In genomic region chr3:56958879-56959607, GRCh38 we compare ENCODE assay signal across 26 cellular contexts.
"Had no signal": no experiment of that assay in that cellular context is flagged by ENCODE, and none has a peak within 500 bp of the region (broad histone marks: within the 10 kb centered on the region; RNA-seq: fewer than 3 reads in every experiment).

No MANE protein-coding gene starts in this region.

- H3K36me3 ChIP-seq: adrenal gland, breast epithelium, WERI-Rb-1 had no signal

- H3K36me3 Mint-ChIP-seq: activated naive CD4-positive, alpha-beta T cell treated with anti-CD3 and anti-CD28 coated beads, Interleukin-2, amount 50 U/mL, for 72 hours had no signal

- H3K9me3 ChIP-seq: adrenal gland, body of pancreas, breast epithelium had no signal

- H3K27me3 ChIP-seq: adrenal gland, body of pancreas, breast epithelium had no signal

- FAIRE-seq: astrocyte had no signal

- H3K9me3 Mint-ChIP-seq: activated CD4-positive, alpha-beta T cell treated with anti-CD3 and anti-CD28 coated beads, Interleukin-2, amount 10 ng/mL, durations not matched to agents 24 days and 14 days; activated CD8-positive, alpha-beta T cell treated with anti-CD3 and anti-CD28 coated beads for 36 hours; activated naive CD4-positive, alpha-beta T cell treated with anti-CD3 and anti-CD28 coated beads for 36 hours; activated naive CD4-positive, alpha-beta T cell treated with anti-CD3 and anti-CD28 coated beads, Interleukin-2, amount 50 U/mL, for 72 hours; activated T-cell treated with anti-CD3 and anti-CD28 coated beads, Interleukin-2, amount 50 U/mL, for 4 hours; activated T-helper 1 cell treated with anti-CD3 and anti-CD28 coated beads, Interleukin-12 subunit alpha, Interleukin-12 subunit beta, Interleukin-2, Interleukin-4 antibody, amounts not matched to agents 30 ng/mL and 10 ng/mL and 1 ng/mL, durations not matched to agents 14 hours and 24 hours and 36 hours had no signal

- H3K27ac Mint-ChIP-seq: activated CD4-positive, alpha-beta T cell treated with anti-CD3 and anti-CD28 coated beads, Interleukin-2, amount 10 ng/mL, durations not matched to agents 24 days and 14 days; activated CD8-positive, alpha-beta T cell treated with anti-CD3 and anti-CD28 coated beads for 36 hours; activated naive CD4-positive, alpha-beta T cell treated with anti-CD3 and anti-CD28 coated beads for 36 hours; activated naive CD4-positive, alpha-beta T cell treated with anti-CD3 and anti-CD28 coated beads, Interleukin-2, amount 50 U/mL, for 72 hours; activated T-helper 1 cell treated with anti-CD3 and anti-CD28 coated beads, Interleukin-12 subunit alpha, Interleukin-12 subunit beta, Interleukin-2, Interleukin-4 antibody, amounts not matched to agents 30 ng/mL and 10 ng/mL and 1 ng/mL, durations not matched to agents 14 hours and 24 hours and 36 hours had no signal

- H3K27ac ChIP-seq: adrenal gland, body of pancreas, breast epithelium, WERI-Rb-1 had no signal

- H3K27me3 Mint-ChIP-seq: activated CD4-positive, alpha-beta T cell treated with anti-CD3 and anti-CD28 coated beads, Interleukin-2, amount 10 ng/mL, durations not matched to agents 24 days and 14 days; activated CD8-positive, alpha-beta T cell treated with anti-CD3 and anti-CD28 coated beads for 36 hours had no signal

- H3K4me3 Mint-ChIP-seq: activated CD4-positive, alpha-beta T cell treated with anti-CD3 and anti-CD28 coated beads, Interleukin-2, amount 10 ng/mL, durations not matched to agents 24 days and 14 days; activated CD8-positive, alpha-beta T cell treated with anti-CD3 and anti-CD28 coated beads for 36 hours; activated naive CD4-positive, alpha-beta T cell treated with anti-CD3 and anti-CD28 coated beads for 36 hours; activated T-cell treated with anti-CD3 and anti-CD28 coated beads, Interleukin-2, amount 50 U/mL, for 4 hours; activated T-helper 1 cell treated with anti-CD3 and anti-CD28 coated beads, Interleukin-12 subunit alpha, Interleukin-12 subunit beta, Interleukin-2, Interleukin-4 antibody, amounts not matched to agents 30 ng/mL and 10 ng/mL and 1 ng/mL, durations not matched to agents 14 hours and 24 hours and 36 hours had no signal

- H3K4me3 ChIP-seq: adrenal gland, body of pancreas, breast epithelium had no signal

- DNase-seq: activated CD4-positive, alpha-beta T cell treated with anti-CD3 and anti-CD28 coated beads, Interleukin-2, amount 10 ng/mL, durations not matched to agents 24 days and 14 days; activated CD4-positive, alpha-beta T cell treated with anti-CD3 and anti-CD28 coated beads, Interleukin-2, amount 50 U/mL, for 4 hours; activated CD8-positive, alpha-beta T cell treated with anti-CD3 and anti-CD28 coated beads for 36 hours; activated gamma-delta T cell treated with Interleukin-2 at 50 U/mL for 16 hours; activated naive CD4-positive, alpha-beta T cell treated with anti-CD3 and anti-CD28 coated beads for 36 hours; activated T-cell treated with anti-CD3 and anti-CD28 coated beads for 4 hours; activated T-cell treated with anti-CD3 and anti-CD28 coated beads, Interleukin-2, amount 50 U/mL, for 4 hours; adrenal gland; body of pancreas; NCI-H1092 treated with DMSO at 0.1 percent for 48 hours; NCI-H1417 treated with DMSO at 0.1 percent for 48 hours; NCI-H1694; NCI-H1930; NCI-H2081 treated with DMSO at 0.1 percent for 48 hours; NCI-H226; NCI-H446 treated with DMSO at 0.1 percent for 48 hours; NCI-H524; NCI-H69; NCI-H82; Right ventricle myocardium superior; T1000; WERI-Rb-1 had no signal

- H3K4me1 ChIP-seq: body of pancreas, breast epithelium had no signal
